8 cellular contexts compared by ENCODE assay signal in the genomic region with DNA sequence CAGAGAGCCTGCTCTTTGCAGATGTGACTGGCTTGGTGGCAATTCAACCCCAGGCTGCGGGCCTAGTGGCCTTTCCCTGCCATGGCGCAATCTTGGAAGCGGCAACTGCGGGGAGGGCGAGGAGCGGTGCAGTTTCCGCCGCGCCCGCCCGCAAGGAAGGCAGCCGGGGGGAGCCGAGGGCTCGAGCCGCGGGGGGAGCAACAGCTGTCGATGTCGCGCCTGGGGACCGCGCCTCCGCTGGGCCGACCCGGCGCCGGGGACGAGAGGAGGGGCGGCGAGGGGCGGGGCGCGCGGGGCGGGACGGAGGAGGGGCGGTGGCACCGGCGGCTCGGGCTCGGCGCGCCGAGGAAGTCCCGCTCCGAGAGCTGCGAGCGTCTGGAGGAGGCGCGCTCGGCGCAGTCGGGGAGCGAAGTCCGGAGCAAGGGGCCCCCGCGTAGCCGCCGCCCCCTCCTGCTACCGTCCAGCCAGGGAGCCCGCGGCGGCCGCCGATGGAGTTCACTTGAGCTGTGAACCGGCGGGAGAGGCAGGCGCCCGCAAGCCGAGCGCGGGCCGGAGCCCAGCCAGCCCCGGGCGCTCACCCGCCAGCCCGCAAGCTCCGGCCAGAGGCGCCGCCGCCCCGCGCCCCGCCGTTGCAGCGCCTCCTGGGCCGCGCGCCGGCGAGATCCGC.
DNase-seq lines count a peak whose midpoint lies in the region; ATAC-seq lines count a peak whose summit lies in the region.

No MANE protein-coding gene starts in this region.

- no peaks in the 10 kb centered on the region for H3K9me3 Mint-ChIP-seq in IgD-negative memory B cell

- in situ Hi-C loops in SK-MEL-5 (cut with HindIII; ENCODE audit: low pct_unique_long_range_greater_than_20kb, low sequenced_read_pairs): no loop called here

- H3K36me3 Mint-ChIP-seq in IgD-negative memory B cell: no peaks in the 10 kb centered on the region

- peak overlapping the region in 1 of 3 donors; percentile 77 for H3K27ac Mint-ChIP-seq in IgD-negative memory B cell

- peak overlapping the region; percentile 75 to 79 (median 77) for H3K4me3 Mint-ChIP-seq in IgD-negative memory B cell

- peaks cover 9 to 16% (median 13%) of the 10 kb centered on the region in 3 donors for H3K4me1 Mint-ChIP-seq in IgD-negative memory B cell

- peak overlapping the region; percentile 89 for H3K4me3 ChIP-seq in skeletal muscle cell (ENCODE audit: low read depth, low read length)

- DNase-seq in COR-L47 (lab: John Stamatoyannopoulos, UW): peak; percentile 72
- peak; percentile 16 for DNase-seq in SK-MEL-5 (ENCODE audit: low read depth, low spot score)
- peak in 52 of 58 donors; percentile 14 to 73 (median 48) for DNase-seq in anterior cingulate cortex (lab: John Stamatoyannopoulos, UW)
- DNase-seq in hypothalamus (lab: John Stamatoyannopoulos, UW): peak in 47 of 51 donors; percentile 8 to 81 (median 57)
- no peak for DNase-seq in skeletal muscle cell (ENCODE audit: low read depth)
- no peak for DNase-seq in SHP77 treated with DMSO at 0.1 percent for 48 hours (lab: John Stamatoyannopoulos, UW)

- peak; percentile 43 for ATAC-seq in GM19468 (IDR thresholded peaks at IDR 0.05; ENCODE audit: extremely low read depth, unreplicated experiment)

- peaks cover 30% of the 10 kb centered on the region for H3K27me3 Mint-ChIP-seq in IgD-negative memory B cell

Comparison
In these comparisons a context has a peak if more than half of its experiments do, and no peak if none do; other contexts are left out.
1. DNase-seq: peak in COR-L47 (single experiment), SK-MEL-5 (single experiment), anterior cingulate cortex (52 of 58) and hypothalamus (47 of 51); none in skeletal muscle cell (single experiment) and SHP77 treated with DMSO at 0.1 percent for 48 hours (single experiment).